9 cellular contexts compared by ENCODE assay signal in the genomic region with DNA sequence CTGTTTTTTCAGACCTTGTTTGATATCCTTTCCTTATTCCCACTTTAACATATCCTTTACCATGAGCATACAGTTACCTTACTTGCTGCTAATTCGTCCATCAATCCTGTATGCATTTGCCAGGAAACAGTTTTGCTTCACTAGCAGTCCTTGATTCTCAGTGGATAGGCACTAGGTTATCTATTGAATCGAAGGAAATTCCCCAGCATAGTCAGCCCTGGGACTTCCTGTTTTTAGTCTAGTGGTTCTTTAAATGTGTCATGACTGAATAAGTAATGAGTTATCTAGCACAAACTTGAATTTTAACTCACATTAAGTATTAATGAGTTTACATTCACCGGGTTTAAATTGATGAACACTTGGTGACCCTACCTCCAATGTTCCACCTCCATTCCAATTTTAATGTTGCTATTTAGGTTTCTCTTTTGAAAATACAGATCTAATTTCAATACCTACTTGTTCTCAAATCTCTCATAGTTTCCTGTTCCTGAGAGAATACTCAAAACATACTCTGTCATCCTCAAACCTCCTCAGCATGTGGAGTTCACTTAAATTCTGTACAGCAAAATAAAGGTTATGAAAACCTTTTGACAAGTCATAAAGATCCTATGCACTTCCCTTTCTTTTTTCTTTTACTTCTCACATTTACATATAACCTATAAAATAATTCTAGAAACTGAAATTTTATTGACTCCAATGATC.
DNase-seq lines count a peak whose midpoint lies in the region; ATAC-seq and TF ChIP-seq lines count a peak whose summit lies in the region.
"Had no signal": no experiment of that assay in that cellular context is flagged by ENCODE, and none has a peak within 500 bp of the region (broad histone marks: within the 10 kb centered on the region; RNA-seq: fewer than 3 reads in every experiment).

No MANE protein-coding gene starts in this region.

- H3K27me3 ChIP-seq in BLaER1 treated with 17β-estradiol and CSF1 and Interleukin-3, amounts not matched to agents 10 nM and 100 nM = no peaks in the 10 kb centered on the region
- no peaks in the 10 kb centered on the region for H3K27me3 ChIP-seq in PC-3 (ENCODE audit: low read length)

- no TSS peak for BruUV-seq in PC-3 (replicated peaks; lab: Mats Ljungman, UMichigan)

- no peaks in the 10 kb centered on the region for H3K27me3 Mint-ChIP-seq in T-cell

- POLR2A ChIA-PET in PC-3 (lab: Charles Lee; ENCODE audit: unreplicated experiment) (no interaction called here), T-cell (lab: Charles Lee) (interaction anchor here in 1 of 2 donors (0.6 kb wide), 1 partner anchor 72 kb away, joined by 3 read pairs; no protein-coding TSS in a partner anchor)

- H3K4me2 ChIP-seq in BLaER1 treated with 17β-estradiol and CSF1 and Interleukin-3, amounts not matched to agents 10 nM and 100 nM = peak overlapping the region in 6 of 11 experiments; percentile 9 to 77 (median 33); a peak in 9 of 22 replicates
- no peak overlapping the region for H3K4me2 ChIP-seq in PC-3 (ENCODE audit: low read length)

- H3K4me1 ChIP-seq in BLaER1 treated with 17β-estradiol and CSF1 and Interleukin-3, amounts not matched to agents 10 nM and 100 nM = peaks cover 0 to 29% (median 7%) of the 10 kb centered on the region in 10 experiments; a peak in 13 of 20 replicates
- no peaks in the 10 kb centered on the region for H3K4me1 ChIP-seq in PC-3 (ENCODE audit: insufficient read depth, low read length)

- peak overlapping the region in 1 of 2 donors; percentile 26 for H3K27ac Mint-ChIP-seq in T-cell

- no peak overlapping the region for H2AFZ ChIP-seq in PC-3 (ENCODE audit: low read length)

- no peak overlapping the region for H3K4me3 Mint-ChIP-seq in T-cell

- H3K4me3 ChIP-seq in BLaER1 treated with 17β-estradiol and CSF1 and Interleukin-3, amounts not matched to agents 10 nM and 100 nM = no peak overlapping the region
- H3K4me3 ChIP-seq in PC-3 (ENCODE audit: low read length) = no peak overlapping the region

- H4K20me1 ChIP-seq in BLaER1 treated with 17β-estradiol and CSF1 and Interleukin-3, amounts not matched to agents 10 nM and 100 nM = no peaks in the 10 kb centered on the region
- H4K20me1 ChIP-seq in PC-3 (ENCODE audit: low read length) = no peaks in the 10 kb centered on the region

- H3K36me3 Mint-ChIP-seq in T-cell = no peaks in the 10 kb centered on the region

- DNase-seq in PC-3 (peak; percentile 8), COLO668 (lab: John Stamatoyannopoulos, UW; ENCODE audit: unreplicated experiment) (no peak), T-cell (no peak), NCI-H128 (lab: John Stamatoyannopoulos, UW; ENCODE audit: unreplicated experiment) (no peak), sciatic nerve (ENCODE audit: low spot score) (no peak)
- DNase-seq: activated naive CD4-positive, alpha-beta T cell treated with Interleukin-2 at 50 U/mL for 16 hours had no signal

- H3K4me1 Mint-ChIP-seq in T-cell = no peaks in the 10 kb centered on the region

- no peaks in the 10 kb centered on the region for H3K9me3 ChIP-seq in BLaER1 treated with 17β-estradiol and CSF1 and Interleukin-3, amounts not matched to agents 10 nM and 100 nM (replicated peaks in 1 of 11)
- 0 out of 2 replicates have a peak, but pooled peaks cover 4% of the 10 kb centered on the region for H3K9me3 ChIP-seq in PC-3 (ENCODE audit: low read length)

- no peaks in the 10 kb centered on the region for H3F3A ChIP-seq in PC-3 (ENCODE audit: low read length, unreplicated experiment)

- no peaks in the 10 kb centered on the region for H3K36me3 ChIP-seq in BLaER1 treated with 17β-estradiol and CSF1 and Interleukin-3, amounts not matched to agents 10 nM and 100 nM
- H3K36me3 ChIP-seq in PC-3 (ENCODE audit: low read depth, low read length) = no peaks in the 10 kb centered on the region

- no peaks in the 10 kb centered on the region for H3K79me2 ChIP-seq in PC-3 (ENCODE audit: low read length)

- CTCF ChIA-PET in PC-3 (lab: Charles Lee) (no interaction called here), T-cell (lab: Charles Lee) (no interaction called here)

- peak overlapping the region in 3 of 11 experiments; percentile 24 to 52 (median 47); a peak in 5 of 22 replicates for H3K27ac ChIP-seq in BLaER1 treated with 17β-estradiol and CSF1 and Interleukin-3, amounts not matched to agents 10 nM and 100 nM
- no peak overlapping the region for H3K27ac ChIP-seq in PC-3 (ENCODE audit: low read length)

- ATAC-seq in GM19372 (IDR thresholded peaks at IDR 0.05; ENCODE audit: low read depth, unreplicated experiment) (peak; percentile 85), HG03039 (IDR thresholded peaks at IDR 0.05; ENCODE audit: unreplicated experiment) (peak; percentile 87), PC-3 (no peak), T-cell (replicated peaks in 1 of 4) (no peak), sciatic nerve (no peak)

- H3K9ac ChIP-seq in BLaER1 treated with 17β-estradiol and CSF1 and Interleukin-3, amounts not matched to agents 10 nM and 100 nM = no peak overlapping the region
- no peak overlapping the region for H3K9ac ChIP-seq in PC-3 (ENCODE audit: low read length)

- intact Hi-C loops in PC-3 (cut with micrococcal nuclease) = no loop called here
- intact Hi-C loops in sciatic nerve (cut with DNase I) = no loop called here

- H3K9me2 ChIP-seq in PC-3 (replicated peaks; ENCODE audit: low read length) = no peaks in the 10 kb centered on the region

- TF ChIP-seq CTCF in PC-3 (conservative IDR thresholded peaks at IDR 0.05; ENCODE audit: low read depth, low read length) = no peak

- H3K9me3 Mint-ChIP-seq in T-cell = peaks cover 5 to 12% (median 12%) of the 10 kb centered on the region in 3 donors

Comparison
In these comparisons a context has a peak if more than half of its experiments do, and no peak if none do; other contexts are left out.
1. ATAC-seq: peak in GM19372 (single experiment) and HG03039 (single experiment); none in PC-3 (single experiment), T-cell (0 of 4) and sciatic nerve (single experiment).